Comparison of ENCODE assay signal across 8 cellular contexts in the genomic region with DNA sequence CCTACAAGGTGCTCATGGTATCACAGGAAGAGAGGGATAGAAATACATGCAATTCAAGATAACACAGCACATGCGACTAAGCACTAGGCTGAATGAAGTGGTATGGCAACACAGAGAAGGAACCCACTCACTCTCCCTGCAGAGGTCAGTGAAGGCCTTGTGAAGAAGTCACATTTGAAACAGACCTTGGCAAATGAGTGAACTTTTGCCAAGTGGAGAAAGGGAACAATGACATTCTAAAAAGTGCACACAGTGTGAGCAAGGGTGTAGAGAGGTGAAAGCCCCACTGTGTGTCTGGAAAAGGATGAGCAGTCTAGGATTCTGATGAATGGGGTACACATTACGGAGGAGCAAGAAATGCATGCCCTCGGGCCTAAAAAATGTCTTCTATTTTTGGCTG. TPM values are rescaled to one million over a fixed set of nuclear protein-coding genes. Genes with fewer than 3 reads are reported as not detected.
DNase-seq lines count a peak whose midpoint lies in the region; ATAC-seq and TF ChIP-seq lines count a peak whose summit lies in the region.

No MANE protein-coding gene starts in this region.

- H3K27ac ChIP-seq in WERI-Rb-1 = no peak overlapping the region
- peak overlapping the region; percentile 50 for H3K27ac ChIP-seq in stomach smooth muscle (ENCODE audit: low read length)

- intact Hi-C loops in left ventricle myocardium superior (cut with micrococcal nuclease) = no loop called here

- peak overlapping the region in 1 of 2 donors; percentile 2 for H3K9ac ChIP-seq in stomach smooth muscle (ENCODE audit: low read length in 2 of 2)

- peaks cover 43% of the 10 kb centered on the region for H3K4me1 ChIP-seq in stomach smooth muscle (ENCODE audit: control insufficient read depth, insufficient read depth, low read length)

- ATAC-seq in HG02759 (IDR thresholded peaks at IDR 0.05; ENCODE audit: unreplicated experiment) (peak; percentile 45), left ventricle myocardium superior (peak; percentile 45)

- H3K36me3 ChIP-seq in WERI-Rb-1 = no peaks in the 10 kb centered on the region
- peaks cover 0 to 6% of the 10 kb centered on the region in 2 donors for H3K36me3 ChIP-seq in stomach smooth muscle (ENCODE audit: control insufficient read depth in 2 of 2, insufficient read depth in 2 of 2, low read length in 2 of 2)

- H3K27me3 ChIP-seq in WERI-Rb-1 (ENCODE audit: insufficient read depth, low read depth, severe bottlenecking) = no peaks in the 10 kb centered on the region
- H3K27me3 ChIP-seq in stomach smooth muscle (ENCODE audit: control insufficient read depth in 1 of 2, insufficient read depth in 2 of 2, low read length in 2 of 2) = no peaks in the 10 kb centered on the region

- H3K9me3 ChIP-seq in WERI-Rb-1 (ENCODE audit: severe bottlenecking) = no peaks in the 10 kb centered on the region
- no peaks in the 10 kb centered on the region for H3K9me3 ChIP-seq in stomach smooth muscle (ENCODE audit: control insufficient read depth in 2 of 2, low read length in 2 of 2)

- no peak overlapping the region for H3K4me3 ChIP-seq in WERI-Rb-1 (ENCODE audit: low read depth, low read length)
- H3K4me3 ChIP-seq in stomach smooth muscle (ENCODE audit: low read length in 2 of 2) = no peak overlapping the region

- peak; percentile 18 for DNase-seq in Daoy (ENCODE audit: low read depth)
- no peak for DNase-seq in WERI-Rb-1
- no peak for DNase-seq in left ventricle myocardium superior
- DNase-seq in OCI-M2 (lab: John Stamatoyannopoulos, UW; ENCODE audit: unreplicated experiment) = no peak
- DNase-seq in C1 segment of cervical spinal cord (lab: John Stamatoyannopoulos, UW) = no peak
- DNase-seq in NCI-H2081 (lab: John Stamatoyannopoulos, UW) = no peak

- TF ChIP-seq CTCF in WERI-Rb-1 (IDR thresholded peaks at IDR 0.05; ENCODE audit: low read depth, low read length) = 0 out of 2 replicates have a peak, but pooled peaks have one; percentile 19

RNA-seq across cellular contexts. Expression of a gene that starts 23.3 kb away (rescaled TPM):
- 10.7 TPM in 2 replicates for total RNA-seq in Daoy (2014; rRNA removed; shearing (Covaris generic))
- total RNA-seq in left ventricle myocardium superior = 22.2 TPM
